Comparison of ENCODE assay signal across 35 cellular contexts in genomic region chr14:101337053-101337452, GRCh38.
"Had no signal": no experiment of that assay in that cellular context is flagged by ENCODE, and none has a peak within 500 bp of the region (broad histone marks: within the 10 kb centered on the region; RNA-seq: fewer than 3 reads in every experiment).

No MANE protein-coding gene starts in this region.

- H3K36me3 ChIP-seq: ascending aorta, cardiac muscle cell, WERI-Rb-1 had no signal

- H3K4me3 ChIP-seq: ascending aorta, cardiac muscle cell, PC-9 had no signal

- H3K27ac ChIP-seq: ascending aorta, cardiac muscle cell, KMS-11, PC-9, RWPE1, WERI-Rb-1 had no signal

- H3K9me3 ChIP-seq: ascending aorta had no signal

- H3K27me3 ChIP-seq: ascending aorta, cardiac muscle cell had no signal

- H3K4me1 ChIP-seq: ascending aorta had no signal

- ATAC-seq: activated CD8-positive, alpha-beta T cell treated with anti-CD3 and anti-CD28 coated beads for 36 hours; activated T-cell treated with anti-CD3 and anti-CD28 coated beads, Interleukin-2, amount 50 U/mL, for 72 hours; activated T-helper 17 cell treated with anti-CD3 and anti-CD28 coated beads, Interleukin-2, amount 50 U/mL, for 72 hours; Right ventricle myocardium inferior; SK-N-SH treated with all-trans-retinoic acid at 6 μM for 48 hours; T-cell; T-helper 17 cell had no signal

- DNase-seq: activated CD4-positive, alpha-beta T cell treated with anti-CD3 and anti-CD28 coated beads for 1 hour; activated CD4-positive, alpha-beta T cell treated with anti-CD3 and anti-CD28 coated beads for 48 hours; activated CD4-positive, CD25-positive, alpha-beta regulatory T cell; activated CD8-positive, alpha-beta T cell treated with anti-CD3 and anti-CD28 coated beads for 36 hours; activated effector memory CD4-positive, alpha-beta T cell treated with anti-CD3 and anti-CD28 coated beads, Interleukin-2, amount 50 U/mL, for 16 hours; activated naive CD4-positive, alpha-beta T cell; activated naive CD4-positive, alpha-beta T cell treated with anti-CD3 and anti-CD28 coated beads, Interleukin-2, amount 50 U/mL, for 16 hours; activated naive CD8-positive, alpha-beta T cell treated with anti-CD3 and anti-CD28 coated beads for 36 hours; activated T-cell treated with anti-CD3 and anti-CD28 coated beads, Interleukin-2, amount 50 U/mL, for 1 hour; activated T-cell treated with anti-CD3 and anti-CD28 coated beads, Interleukin-2, amount 50 U/mL, for 72 hours; amniotic stem cell; MM.1S; NCI-H1092 treated with DMSO at 0.1 percent for 48 hours; NCI-H1417; NCI-H146; NCI-H187; NCI-H2029 treated with DMSO at 0.1 percent for 48 hours; NCI-H2107; NCI-H2171; NCI-H510A; NCI-H526; NCI-H748 treated with DMSO at 0.1 percent for 48 hours; NK-92 treated with Interleukin-12 subunit alpha and Interleukin-12 subunit beta, amount 100 ng/mL, for 24 hours; PC-9; SIG-M5; T-cell; T-helper 17 cell; WERI-Rb-1 had no signal
